8 cellular contexts compared by ENCODE assay signal in genomic region chr10:100826661-100826982, GRCh38.
DNase-seq lines count a peak whose midpoint lies in the region; ATAC-seq, FAIRE-seq and TF ChIP-seq lines count a peak whose summit lies in the region.

No MANE protein-coding gene starts in this region.

- H3K9me3 Mint-ChIP-seq in CD8-positive, alpha-beta memory T cell, result peaks cover 0 to 2% (median 0%) of the 10 kb centered on the region in 5 donors

- peaks cover 30% of the 10 kb centered on the region for H3K4me1 ChIP-seq in CD8-positive, alpha-beta memory T cell (ENCODE audit: insufficient read depth, low read length)
- H3K4me1 ChIP-seq in left ventricle myocardium inferior (peaks cover 45% of the 10 kb centered on the region), pancreas (peaks cover 0 to 5% (median 4%) of the 10 kb centered on the region in 3 donors)

- no peak for FAIRE-seq in pancreas (lab: Jason Lieb, UNC)

- no peak for DNase-seq in CD8-positive, alpha-beta memory T cell
- DNase-seq in left ventricle myocardium inferior (no peak), pancreas (peak in 1 of 6 donors; percentile 58), SW 1271 (lab: John Stamatoyannopoulos, UW) (no peak), NCI-H1930 (lab: John Stamatoyannopoulos, UW) (no peak), putamen (ENCODE audit: low spot score) (no peak)

- WGBS in pancreas, 2 donors, result 1% methylated on average over 38 to 41 of the region's 41 CpGs

- H3K4me2 ChIP-seq in SU-DHL-6 (ENCODE audit: low read depth, low read length, poor library complexity, severe bottlenecking), result peak overlapping the region; percentile 58

- H3K9ac ChIP-seq in SU-DHL-6 (ENCODE audit: low read length), result no peak overlapping the region

- H3F3A ChIP-seq in SU-DHL-6 (ENCODE audit: insufficient read depth), result no peaks in the 10 kb centered on the region

- peaks cover 59 to 70% of the 10 kb centered on the region in 2 donors for H3K27me3 Mint-ChIP-seq in CD8-positive, alpha-beta memory T cell

- no peaks in the 10 kb centered on the region for H3K9me2 ChIP-seq in SU-DHL-6 (replicated peaks; ENCODE audit: insufficient read depth, low read length)

- no peak overlapping the region for H2AFZ ChIP-seq in SU-DHL-6 (ENCODE audit: low read depth, low read length, severe bottlenecking)

- peaks cover 52% of the 10 kb centered on the region for H3K27me3 ChIP-seq in CD8-positive, alpha-beta memory T cell (ENCODE audit: insufficient read depth, low read length, poor library complexity, severe bottlenecking)
- H3K27me3 ChIP-seq in SU-DHL-6 (ENCODE audit: low read length) (no peaks in the 10 kb centered on the region), left ventricle myocardium inferior (ENCODE audit: low read depth) (peaks cover 98% of the 10 kb centered on the region), pancreas (peaks cover 0 to 11% (median 0%) of the 10 kb centered on the region in 4 donors)

- H3K9me3 ChIP-seq in CD8-positive, alpha-beta memory T cell (ENCODE audit: low read length), result no peaks in the 10 kb centered on the region
- no peaks in the 10 kb centered on the region for H3K9me3 ChIP-seq in SU-DHL-6 (ENCODE audit: insufficient read depth, low read length)
- H3K9me3 ChIP-seq in left ventricle myocardium inferior (replicated peaks), result no peaks in the 10 kb centered on the region
- H3K9me3 ChIP-seq in pancreas, result no peaks in the 10 kb centered on the region

- H3K4me3 ChIP-seq in CD8-positive, alpha-beta memory T cell (ENCODE audit: low read length), result peak overlapping the region; percentile 19
- no peak overlapping the region for H3K4me3 ChIP-seq in SU-DHL-6 (ENCODE audit: insufficient read depth, low read length, poor library complexity, severe bottlenecking)
- H3K4me3 ChIP-seq in left ventricle myocardium inferior, result peak overlapping the region; percentile 58
- peak overlapping the region; percentile 30 to 65 (median 64) for H3K4me3 ChIP-seq in pancreas

- no peaks in the 10 kb centered on the region for H3K79me2 ChIP-seq in SU-DHL-6 (ENCODE audit: insufficient read depth, low read length)

- intact Hi-C loops in left ventricle myocardium inferior (cut with micrococcal nuclease) (no loop called here), pancreas (cut with DNase I) (no loop called here)

- H3K27ac Mint-ChIP-seq in CD8-positive, alpha-beta memory T cell, result no peak overlapping the region

- H4K20me1 ChIP-seq in SU-DHL-6 (ENCODE audit: low read depth, low read length), result no peaks in the 10 kb centered on the region

- H3K4me1 Mint-ChIP-seq in CD8-positive, alpha-beta memory T cell, result peaks cover 24 to 49% (median 33%) of the 10 kb centered on the region in 3 donors

- CTCF ChIA-PET in CD8-positive, alpha-beta memory T cell (lab: Charles Lee), result no interaction called here

- no peaks in the 10 kb centered on the region for H3K36me3 ChIP-seq in CD8-positive, alpha-beta memory T cell (ENCODE audit: insufficient read depth, low read length)
- H3K36me3 ChIP-seq in SU-DHL-6 (ENCODE audit: low read length) (no peaks in the 10 kb centered on the region), left ventricle myocardium inferior (no peaks in the 10 kb centered on the region), pancreas (no peaks in the 10 kb centered on the region)

- peak overlapping the region; percentile 57 to 85 (median 80) for H3K4me3 Mint-ChIP-seq in CD8-positive, alpha-beta memory T cell

- ATAC-seq in pancreas (peak; percentile 49 to 66 (median 60)), HG03571 (IDR thresholded peaks at IDR 0.05; ENCODE audit: unreplicated experiment) (no peak)

- no peak overlapping the region for H3K27ac ChIP-seq in CD8-positive, alpha-beta memory T cell (ENCODE audit: low read depth, low read length)
- H3K27ac ChIP-seq in SU-DHL-6 (ENCODE audit: low read depth, low read length), result no peak overlapping the region
- H3K27ac ChIP-seq in left ventricle myocardium inferior (replicated peaks), result no peak overlapping the region
- H3K27ac ChIP-seq in pancreas, result no peak overlapping the region

- POLR2A ChIA-PET in CD8-positive, alpha-beta memory T cell (lab: Charles Lee), result no interaction called here

- TF ChIP-seq CTCF in SU-DHL-6 (IDR thresholded peaks at IDR 0.05; ENCODE audit: insufficient read depth, low read length, poor library complexity, severe bottlenecking) (no peak), left ventricle myocardium inferior (IDR thresholded peaks at IDR 0.05; ENCODE audit: borderline replicate concordance) (no peak), pancreas (IDR thresholded peaks at IDR 0.05) (no peak)

- H3K36me3 Mint-ChIP-seq in CD8-positive, alpha-beta memory T cell, result no peaks in the 10 kb centered on the region
